Comparison of ENCODE assay signal across 8 cellular contexts in the genomic region with DNA sequence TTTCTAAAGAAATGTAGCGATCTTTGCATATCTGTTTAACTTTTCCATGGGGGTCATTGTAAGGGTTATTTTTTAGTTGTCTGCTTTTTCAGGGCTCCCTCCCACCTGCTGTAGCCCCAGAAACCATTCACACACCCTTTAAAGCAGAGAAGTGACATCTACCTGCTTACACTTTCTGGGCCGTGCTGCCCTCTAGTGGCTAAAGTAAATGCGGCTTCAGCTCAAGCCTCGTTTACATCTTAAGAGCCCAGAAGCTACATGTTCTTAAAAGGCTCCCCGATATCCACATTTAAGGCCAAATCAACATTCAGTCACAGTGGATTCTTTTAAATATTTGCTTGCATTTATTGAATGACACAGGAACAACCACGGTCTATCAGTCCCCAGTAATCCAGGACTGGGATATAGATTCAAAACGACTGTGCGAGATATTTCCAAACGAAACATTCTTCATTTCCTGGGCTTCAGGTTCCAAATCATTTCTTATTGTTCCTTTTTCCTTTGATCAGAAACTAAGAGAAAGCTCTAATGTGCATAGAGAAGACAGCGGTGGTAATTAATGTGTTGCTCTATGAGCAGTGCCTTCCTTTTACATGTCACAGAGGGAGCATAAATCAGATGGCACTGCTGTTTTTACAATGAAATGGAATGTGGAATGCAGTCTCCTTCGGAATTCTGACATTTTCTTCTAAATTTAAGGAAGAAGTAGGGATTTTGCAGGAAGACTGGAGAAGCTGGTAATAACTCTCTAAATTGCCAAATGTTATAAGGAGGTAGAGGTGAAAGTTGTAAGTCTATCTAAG.
DNase-seq lines count a peak whose midpoint lies in the region; ATAC-seq and TF ChIP-seq lines count a peak whose summit lies in the region.

No MANE protein-coding gene starts in this region.

- H3K27ac Mint-ChIP-seq in Caco-2 (ENCODE audit: unreplicated experiment) = no peak overlapping the region
- no peak overlapping the region for H3K27ac Mint-ChIP-seq in activated CD8-positive, alpha-beta memory T cell treated with anti-CD3 and anti-CD28 coated beads, Interleukin-2, amount 10 ng/mL, durations not matched to agents 7 days and 5 days
- no peak overlapping the region for H3K27ac Mint-ChIP-seq in naive thymus-derived CD4-positive, alpha-beta T cell
- H3K27ac Mint-ChIP-seq in stimulated activated memory B cell treated with anti-CD40 and anti-IgM and Interleukin-4, amounts not matched to agents 10 μg/mL and 1 μg/mL and 100 μg/mL, for 72 hours = no peak overlapping the region

- no peaks in the 10 kb centered on the region for H3K27me3 Mint-ChIP-seq in Caco-2 (ENCODE audit: insufficient read depth, unreplicated experiment)
- no peaks in the 10 kb centered on the region for H3K27me3 Mint-ChIP-seq in activated CD8-positive, alpha-beta memory T cell treated with anti-CD3 and anti-CD28 coated beads, Interleukin-2, amount 10 ng/mL, durations not matched to agents 7 days and 5 days
- peaks cover 0 to 24% (median 11%) of the 10 kb centered on the region in 5 donors for H3K27me3 Mint-ChIP-seq in naive thymus-derived CD4-positive, alpha-beta T cell
- H3K27me3 Mint-ChIP-seq in stimulated activated memory B cell treated with anti-CD40 and anti-IgM and Interleukin-4, amounts not matched to agents 10 μg/mL and 1 μg/mL and 100 μg/mL, for 72 hours = peaks cover 24% of the 10 kb centered on the region

- 0 out of 2 replicates have a peak, but pooled peaks cover 5% of the 10 kb centered on the region for H3K4me1 ChIP-seq in Caco-2
- H3K4me1 ChIP-seq in naive thymus-derived CD4-positive, alpha-beta T cell (ENCODE audit: control insufficient read depth in 2 of 2, insufficient read depth in 2 of 2, low read length in 2 of 2) = no peaks in the 10 kb centered on the region

- H3K9me3 ChIP-seq in Caco-2 = no peaks in the 10 kb centered on the region
- no peaks in the 10 kb centered on the region for H3K9me3 ChIP-seq in naive thymus-derived CD4-positive, alpha-beta T cell (ENCODE audit: control insufficient read depth in 2 of 3, low read length in 3 of 3)

- POLR2A ChIA-PET in Caco-2 (lab: Charles Lee) = no interaction called here
- POLR2A ChIA-PET in naive thymus-derived CD4-positive, alpha-beta T cell (lab: Charles Lee) = no interaction called here

- H3K4me1 Mint-ChIP-seq in Caco-2 (ENCODE audit: low read depth, unreplicated experiment) = peaks cover 7% of the 10 kb centered on the region
- no peaks in the 10 kb centered on the region for H3K4me1 Mint-ChIP-seq in activated CD8-positive, alpha-beta memory T cell treated with anti-CD3 and anti-CD28 coated beads, Interleukin-2, amount 10 ng/mL, durations not matched to agents 7 days and 5 days
- peaks cover 0 to 2% (median 0%) of the 10 kb centered on the region in 7 donors for H3K4me1 Mint-ChIP-seq in naive thymus-derived CD4-positive, alpha-beta T cell
- H3K4me1 Mint-ChIP-seq in stimulated activated memory B cell treated with anti-CD40 and anti-IgM and Interleukin-4, amounts not matched to agents 10 μg/mL and 1 μg/mL and 100 μg/mL, for 72 hours = no peaks in the 10 kb centered on the region

- no peaks in the 10 kb centered on the region for H3K36me3 ChIP-seq in Caco-2 (ENCODE audit: control insufficient read depth, insufficient read depth, low read length)
- H3K36me3 ChIP-seq in naive thymus-derived CD4-positive, alpha-beta T cell (ENCODE audit: control insufficient read depth in 2 of 3, insufficient read depth in 3 of 3, low read length in 3 of 3) = no peaks in the 10 kb centered on the region

- no TSS peak for BruUV-seq in Caco-2 (replicated peaks; lab: Mats Ljungman, UMichigan)

- intact Hi-C loops in Caco-2 (cut with micrococcal nuclease; ENCODE audit: unreplicated experiment) = loop anchor here (1.0 to 5.0 kb wide), 7 partner anchors 95 to 283 kb away; no protein-coding TSS in a partner anchor
- intact Hi-C loops in naive thymus-derived CD4-positive, alpha-beta T cell (cut with micrococcal nuclease) = loop anchor here (1.0 to 5.0 kb wide), 4 partner anchors 283 to 990 kb away; no protein-coding TSS in a partner anchor

- TF ChIP-seq CTCF in Caco-2 (IDR thresholded peaks at IDR 0.05; ENCODE audit: insufficient read depth in 1 of 2, low read depth in 1 of 2, low read length in 1 of 2, severe bottlenecking in 1 of 2, unreplicated experiment in 1 of 2) = peak; percentile 79 to 84

- DNase-seq in Caco-2 = peak; percentile 62 to 74
- DNase-seq in NCI-H774 (lab: John Stamatoyannopoulos, UW) = peak; percentile 38
- peak; percentile 75 for DNase-seq in activated CD8-positive, alpha-beta memory T cell treated with anti-CD3 and anti-CD28 coated beads, Interleukin-2, amount 10 ng/mL, durations not matched to agents 7 days and 5 days
- DNase-seq in epidermal melanocyte (ENCODE audit: insufficient read length, low spot score) = peak; percentile 25
- peak; percentile 21 to 59 (median 49) for DNase-seq in naive thymus-derived CD4-positive, alpha-beta T cell

- CTCF ChIA-PET in Caco-2 (lab: Charles Lee) = interaction anchor here (0.6 to 1.8 kb wide), 7 partner anchors 18 to 282 kb away, joined by 3 to 36 read pairs (median 4); no protein-coding TSS in a partner anchor
- CTCF ChIA-PET in activated CD8-positive, alpha-beta memory T cell treated with anti-CD3 and anti-CD28 coated beads, Interleukin-2, amount 10 ng/mL, durations not matched to agents 7 days and 5 days (lab: Charles Lee) = interaction anchor here (0.6 to 2.7 kb wide), 12 partner anchors 9 to 562 kb away, joined by 3 to 33 read pairs (median 4); no protein-coding TSS in a partner anchor
- CTCF ChIA-PET in naive thymus-derived CD4-positive, alpha-beta T cell (lab: Charles Lee) = interaction anchor here (0.5 to 2.2 kb wide), 9 partner anchors 9 to 989 kb away, joined by 3 to 9 read pairs (median 4); no protein-coding TSS in a partner anchor

- no peaks in the 10 kb centered on the region for H3K36me3 Mint-ChIP-seq in Caco-2 (ENCODE audit: insufficient read depth, unreplicated experiment)
- H3K36me3 Mint-ChIP-seq in activated CD8-positive, alpha-beta memory T cell treated with anti-CD3 and anti-CD28 coated beads, Interleukin-2, amount 10 ng/mL, durations not matched to agents 7 days and 5 days = no peaks in the 10 kb centered on the region
- no peaks in the 10 kb centered on the region for H3K36me3 Mint-ChIP-seq in naive thymus-derived CD4-positive, alpha-beta T cell
- H3K36me3 Mint-ChIP-seq in stimulated activated memory B cell treated with anti-CD40 and anti-IgM and Interleukin-4, amounts not matched to agents 10 μg/mL and 1 μg/mL and 100 μg/mL, for 72 hours = no peaks in the 10 kb centered on the region

- H3K27me3 ChIP-seq in Caco-2 (replicated peaks; ENCODE audit: control insufficient read depth, insufficient read depth, low read length) = no peaks in the 10 kb centered on the region
- no peaks in the 10 kb centered on the region for H3K27me3 ChIP-seq in naive thymus-derived CD4-positive, alpha-beta T cell (ENCODE audit: control insufficient read depth in 2 of 2, insufficient read depth in 2 of 2, low read length in 2 of 2)

- no peak overlapping the region for H3K27ac ChIP-seq in naive thymus-derived CD4-positive, alpha-beta T cell (ENCODE audit: low read depth, low read length)

- H3K4me3 ChIP-seq in Caco-2 (ENCODE audit: low read depth, low read length) = no peak overlapping the region
- H3K4me3 ChIP-seq in naive thymus-derived CD4-positive, alpha-beta T cell (ENCODE audit: low read length) = no peak overlapping the region

- no peak overlapping the region for H3K4me3 Mint-ChIP-seq in Caco-2 (ENCODE audit: unreplicated experiment)
- no peak overlapping the region for H3K4me3 Mint-ChIP-seq in activated CD8-positive, alpha-beta memory T cell treated with anti-CD3 and anti-CD28 coated beads, Interleukin-2, amount 10 ng/mL, durations not matched to agents 7 days and 5 days
- no peak overlapping the region for H3K4me3 Mint-ChIP-seq in naive thymus-derived CD4-positive, alpha-beta T cell
- H3K4me3 Mint-ChIP-seq in stimulated activated memory B cell treated with anti-CD40 and anti-IgM and Interleukin-4, amounts not matched to agents 10 μg/mL and 1 μg/mL and 100 μg/mL, for 72 hours = no peak overlapping the region

- ATAC-seq in GM19438 (IDR thresholded peaks at IDR 0.05; ENCODE audit: low read depth, unreplicated experiment) = peak; percentile 83
- ATAC-seq in HG03469 (IDR thresholded peaks at IDR 0.05; ENCODE audit: unreplicated experiment) = peak; percentile 79
- ATAC-seq in activated CD8-positive, alpha-beta memory T cell treated with anti-CD3 and anti-CD28 coated beads, Interleukin-2, amount 10 ng/mL, durations not matched to agents 7 days and 5 days = peak; percentile 49
- ATAC-seq in naive thymus-derived CD4-positive, alpha-beta T cell = peak; percentile 73
- peak; percentile 64 for ATAC-seq in stimulated activated memory B cell treated with anti-CD40 and anti-IgM and Interleukin-4, amounts not matched to agents 10 μg/mL and 1 μg/mL and 100 μg/mL, for 72 hours

- H3K9me3 Mint-ChIP-seq in Caco-2 (ENCODE audit: unreplicated experiment) = no peaks in the 10 kb centered on the region
- no peaks in the 10 kb centered on the region for H3K9me3 Mint-ChIP-seq in activated CD8-positive, alpha-beta memory T cell treated with anti-CD3 and anti-CD28 coated beads, Interleukin-2, amount 10 ng/mL, durations not matched to agents 7 days and 5 days (ENCODE audit: low read depth)
- peaks cover 0 to 2% (median 0%) of the 10 kb centered on the region in 11 donors for H3K9me3 Mint-ChIP-seq in naive thymus-derived CD4-positive, alpha-beta T cell
- no peaks in the 10 kb centered on the region for H3K9me3 Mint-ChIP-seq in stimulated activated memory B cell treated with anti-CD40 and anti-IgM and Interleukin-4, amounts not matched to agents 10 μg/mL and 1 μg/mL and 100 μg/mL, for 72 hours

Comparison
In these comparisons a context has a peak if more than half of its experiments do, and no peak if none do; other contexts are left out.
1. DNase-seq: peak in every context shown above with its lines; median percentile 75 in activated CD8-positive, alpha-beta memory T cell treated with anti-CD3 and anti-CD28 coated beads, Interleukin-2, amount 10 ng/mL, durations not matched to agents 7 days and 5 days; 68 in Caco-2; 49 in naive thymus-derived CD4-positive, alpha-beta T cell; 38 in NCI-H774; 25 in epidermal melanocyte.